In the genomic region with DNA sequence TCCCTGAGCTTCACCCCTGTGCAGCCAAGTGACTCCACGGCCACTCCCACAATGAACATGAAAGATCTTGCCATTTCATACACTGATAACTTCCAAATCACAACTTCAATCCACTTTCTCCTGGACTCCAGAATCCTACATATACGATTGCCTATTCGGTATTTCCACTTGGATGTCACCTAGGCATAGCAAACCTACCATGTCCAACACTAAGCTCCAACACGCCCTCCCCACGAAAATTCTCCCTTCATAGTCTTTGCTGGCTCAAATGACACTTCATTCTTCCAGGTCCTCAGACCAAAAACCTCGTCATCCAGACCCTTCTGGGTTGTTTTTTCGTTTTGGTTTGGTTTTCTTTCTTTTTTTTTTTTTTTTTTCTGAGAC, we compare ENCODE assay signal across 9 cellular contexts. TPM values are rescaled to one million over a fixed set of nuclear protein-coding genes. Genes with fewer than 3 reads are reported as not detected.
DNase-seq lines count a peak whose midpoint lies in the region; TF ChIP-seq lines count a peak whose summit lies in the region.
"Had no signal": no experiment of that assay in that cellular context is flagged by ENCODE, and none has a peak within 500 bp of the region (broad histone marks: within the 10 kb centered on the region; RNA-seq: fewer than 3 reads in every experiment).

No MANE protein-coding gene starts in this region.

- peaks cover 4% of the 10 kb centered on the region for H3K27me3 ChIP-seq in CD8-positive, alpha-beta memory T cell (ENCODE audit: insufficient read depth, low read length, poor library complexity, severe bottlenecking)
- H3K27me3 ChIP-seq in parathyroid adenoma (ENCODE audit: control insufficient read depth, insufficient read depth, low read length) = no peaks in the 10 kb centered on the region

- H3K4me2 ChIP-seq in parathyroid adenoma (ENCODE audit: low read length) = peak overlapping the region; percentile 92

- peaks cover 18 to 36% (median 22%) of the 10 kb centered on the region in 3 donors for H3K4me1 Mint-ChIP-seq in CD8-positive, alpha-beta memory T cell

- peaks cover 19% of the 10 kb centered on the region for H3K4me1 ChIP-seq in CD8-positive, alpha-beta memory T cell (ENCODE audit: insufficient read depth, low read length)
- H3K4me1 ChIP-seq in parathyroid adenoma = peaks cover 21% of the 10 kb centered on the region

- H3K27me3 Mint-ChIP-seq in CD8-positive, alpha-beta memory T cell = peaks cover 24 to 27% of the 10 kb centered on the region in 2 donors

- H3K79me2 ChIP-seq in parathyroid adenoma = no peaks in the 10 kb centered on the region

- H3K9ac ChIP-seq in parathyroid adenoma = no peak overlapping the region

- H3K4me3 Mint-ChIP-seq in CD8-positive, alpha-beta memory T cell = peak overlapping the region; percentile 82 to 95 (median 89)

- peak overlapping the region; percentile 42 for H3K4me3 ChIP-seq in CD8-positive, alpha-beta memory T cell (ENCODE audit: low read length)
- H3K4me3 ChIP-seq in epithelial cell of proximal tubule (ENCODE audit: low read depth, low read length) (peak overlapping the region; percentile 65), parathyroid adenoma (ENCODE audit: low read depth, low read length) (peak overlapping the region; percentile 80)

- no peak for TF ChIP-seq CTCF in RWPE1 (conservative IDR thresholded peaks at IDR 0.05; ENCODE audit: low read depth)
- no peak for TF ChIP-seq CTCF in epithelial cell of proximal tubule (conservative IDR thresholded peaks at IDR 0.05; ENCODE audit: low read depth, low read length)
- no peak for TF ChIP-seq CTCF in parathyroid adenoma (IDR thresholded peaks at IDR 0.05)

- POLR2A ChIA-PET in CD8-positive, alpha-beta memory T cell (lab: Charles Lee) = interaction anchor here (0.7 to 2.3 kb wide), 7 partner anchors 14 to 109 kb away, joined by 4 to 24 read pairs (median 6); a partner anchor contains a TSS
- POLR2A ChIA-PET in RWPE1 (lab: Yijun Ruan, JAX; ENCODE audit: low non-redundant PET) = interaction anchor here (0.6 to 1.0 kb wide), 3 partner anchors 60 to 149 kb away, joined by 3 to 6 read pairs (median 3); a partner anchor contains a TSS

- H3K36me3 Mint-ChIP-seq in CD8-positive, alpha-beta memory T cell = peaks cover 0 to 2% (median 0%) of the 10 kb centered on the region in 3 donors

- CTCF ChIA-PET in CD8-positive, alpha-beta memory T cell (lab: Charles Lee) = interaction anchor here (0.8 to 4.5 kb wide), 30 partner anchors 9 to 309 kb away, joined by 3 to 52 read pairs (median 5); a partner anchor contains a TSS
- CTCF ChIA-PET in RWPE1 (lab: Yijun Ruan, JAX) = interaction anchor here (0.6 to 2.2 kb wide), 16 partner anchors 16 to 214 kb away, joined by 3 to 19 read pairs (median 5); a partner anchor contains a TSS

- peak overlapping the region; percentile 83 for H3K27ac ChIP-seq in CD8-positive, alpha-beta memory T cell (ENCODE audit: low read depth, low read length)
- H3K27ac ChIP-seq in RWPE1 (peak overlapping the region; percentile 100), parathyroid adenoma (peak overlapping the region; percentile 91)

- DNase-seq in CD8-positive, alpha-beta memory T cell = no peak
- DNase-seq in RWPE1 (ENCODE audit: low spot score) (no peak), epithelial cell of proximal tubule (ENCODE audit: low read depth) (no peak), NCI-H748 treated with DMSO at 0.1 percent for 48 hours (lab: John Stamatoyannopoulos, UW) (no peak), NCI-H1930 (lab: John Stamatoyannopoulos, UW) (no peak), SIG-M5 (lab: John Stamatoyannopoulos, UW) (no peak), GM03348 (ENCODE audit: low spot score) (no peak)

- no peaks in the 10 kb centered on the region for H3K36me3 ChIP-seq in CD8-positive, alpha-beta memory T cell (ENCODE audit: insufficient read depth, low read length)
- no peaks in the 10 kb centered on the region for H3K36me3 ChIP-seq in parathyroid adenoma (ENCODE audit: control insufficient read depth, insufficient read depth, low read length)

- H3K27ac Mint-ChIP-seq in CD8-positive, alpha-beta memory T cell = peak overlapping the region; percentile 56 to 95 (median 89)

- no peaks in the 10 kb centered on the region for H3K9me3 ChIP-seq in CD8-positive, alpha-beta memory T cell (ENCODE audit: low read length)
- no peaks in the 10 kb centered on the region for H3K9me3 ChIP-seq in parathyroid adenoma (ENCODE audit: control insufficient read depth, low read length)

- H2AFZ ChIP-seq in parathyroid adenoma = peak overlapping the region; percentile 81

- peaks cover 0 to 2% (median 0%) of the 10 kb centered on the region in 5 donors for H3K9me3 Mint-ChIP-seq in CD8-positive, alpha-beta memory T cell

RNA-seq across cellular contexts. Expression of a gene that starts 1.9 kb away (rescaled TPM):
- not detected for total RNA-seq in CD8-positive, alpha-beta memory T cell
- polyA plus RNA-seq in CD8-positive, alpha-beta memory T cell = not detected
- not detected in 2 replicates for total RNA-seq in epithelial cell of proximal tubule
- total RNA-seq: lung microvascular endothelial cell had no signal

RNA-seq across cellular contexts. Expression of a gene that starts 4.5 kb away (rescaled TPM):
- not detected for total RNA-seq in CD8-positive, alpha-beta memory T cell
- polyA plus RNA-seq in CD8-positive, alpha-beta memory T cell = not detected
- not detected in 2 replicates for total RNA-seq in epithelial cell of proximal tubule
- total RNA-seq: lung microvascular endothelial cell had no signal

RNA-seq across cellular contexts. Expression of a gene that starts 5.3 kb away (rescaled TPM):
- total RNA-seq in CD8-positive, alpha-beta memory T cell = 100 to 1,000 TPM; 198 to 207 TPM
- 259 TPM for polyA plus RNA-seq in CD8-positive, alpha-beta memory T cell
- total RNA-seq in epithelial cell of proximal tubule = 264 and 337 TPM in 2 replicates

RNA-seq across cellular contexts. Expression of a gene that starts 16.3 kb away (rescaled TPM):
- 10 to 100 TPM; 10.1 to 12.0 TPM for total RNA-seq in CD8-positive, alpha-beta memory T cell
- polyA plus RNA-seq in CD8-positive, alpha-beta memory T cell = 1.9 TPM
- total RNA-seq in epithelial cell of proximal tubule = 15.7 and 19.5 TPM in 2 replicates
